ENCODE assay signal across 12 cellular contexts in genomic region chr9:123333058-123333669, GRCh38. TPM values are rescaled to one million over a fixed set of nuclear protein-coding genes. Genes with fewer than 3 reads are reported as not detected.
A peak's percentile ranks its signal among the peaks of the same experiment; 100 is the strongest.
DNase-seq lines count a peak whose midpoint lies in the region; TF ChIP-seq lines count a peak whose summit lies in the region.
"Not testable (repeated sequence)": the region's sequence is repeated elsewhere in the genome, so short reads cannot be mapped to it uniquely, and the experiment has no call there.
"Had no signal": no experiment of that assay in that cellular context is flagged by ENCODE, and none has a peak within 500 bp of the region (broad histone marks: within the 10 kb centered on the region; RNA-seq: fewer than 3 reads in every experiment).

No MANE protein-coding gene starts in this region.

- H3K36me3 Mint-ChIP-seq in activated CD4-positive, alpha-beta T cell treated with anti-CD3 and anti-CD28 coated beads, Interleukin-2, amount 10 ng/mL, durations not matched to agents 24 days and 14 days (ENCODE audit: low read depth) = not testable (repeated sequence)

- peaks cover 18% of the 10 kb centered on the region for H3K4me1 Mint-ChIP-seq in activated CD4-positive, alpha-beta T cell treated with anti-CD3 and anti-CD28 coated beads, Interleukin-2, amount 10 ng/mL, durations not matched to agents 24 days and 14 days

- H3K4me3 ChIP-seq in astrocyte of the spinal cord (ENCODE audit: low read depth, low read length) = not testable (repeated sequence)

- intact Hi-C loops in activated CD4-positive, alpha-beta T cell treated with anti-CD3 and anti-CD28 coated beads, Interleukin-2, amount 10 ng/mL, durations not matched to agents 24 days and 14 days (cut with micrococcal nuclease) = loop anchor here (10.0 kb wide), 1 partner anchor 388 kb away; the partner anchor contains the start of gene RABGAP1

- in situ Hi-C loops in astrocyte of the spinal cord (cut with HindIII; ENCODE audit: low sequenced_read_pairs) = not testable (repeated sequence)

- not testable (repeated sequence) for TF ChIP-seq CTCF in astrocyte of the spinal cord (IDR thresholded peaks at IDR 0.05; ENCODE audit: low read depth, low read length)

- not testable (repeated sequence) for H3K27me3 Mint-ChIP-seq in activated CD4-positive, alpha-beta T cell treated with anti-CD3 and anti-CD28 coated beads, Interleukin-2, amount 10 ng/mL, durations not matched to agents 24 days and 14 days

- not testable (repeated sequence) for H3K4me3 Mint-ChIP-seq in activated CD4-positive, alpha-beta T cell treated with anti-CD3 and anti-CD28 coated beads, Interleukin-2, amount 10 ng/mL, durations not matched to agents 24 days and 14 days

- H3K9me3 Mint-ChIP-seq in activated CD4-positive, alpha-beta T cell treated with anti-CD3 and anti-CD28 coated beads, Interleukin-2, amount 10 ng/mL, durations not matched to agents 24 days and 14 days = not testable (repeated sequence)

- H3K27ac Mint-ChIP-seq in activated CD4-positive, alpha-beta T cell treated with anti-CD3 and anti-CD28 coated beads, Interleukin-2, amount 10 ng/mL, durations not matched to agents 24 days and 14 days = peak overlapping the region; percentile 70

- DNase-seq in AG08396 (ENCODE audit: low spot score) (peak; percentile 62), GDM1 (lab: John Stamatoyannopoulos, UW) (peak; percentile 22), M059J (ENCODE audit: low read depth) (peak; percentile 95), astrocyte of the spinal cord (ENCODE audit: low read depth, low spot score) (peak; percentile 79), fibroblast of gingiva (ENCODE audit: low read depth) (peak; percentile 32), islet precursor cell (peak; percentile 81)
- DNase-seq in activated CD4-positive, alpha-beta T cell treated with anti-CD3 and anti-CD28 coated beads, Interleukin-2, amount 10 ng/mL, durations not matched to agents 24 days and 14 days = not testable (repeated sequence)
- DNase-seq in stimulated activated CD4-positive, alpha-beta T cell treated with anti-CD3 and anti-CD28 coated beads, Interleukin-4, amount 100 ng/mL, for 24 hours = peak; percentile 25

RNA-seq across cellular contexts. Expression of gene CRB2, which starts 22.8 kb away (rescaled TPM):
- total RNA-seq in M059J (2014; rRNA removed; shearing (Covaris generic)) = not detected in 2 replicates
- total RNA-seq in activated CD4-positive, alpha-beta T cell treated with anti-CD3 and anti-CD28 coated beads, Interleukin-2, amount 10 ng/mL, durations not matched to agents 24 days and 14 days = not detected in 2 replicates
- total RNA-seq: activated T-helper 1 cell treated with anti-CD3 and anti-CD28 coated beads, Interleukin-12 subunit alpha, Interleukin-12 subunit beta, Interleukin-2, Interleukin-4 antibody, amounts not matched to agents 30 ng/mL and 10 ng/mL and 1 ng/mL, durations not matched to agents 14 hours and 24 hours and 36 hours; CD8-positive, alpha-beta T cell; pulmonary artery endothelial cell; suprapubic skin had no signal
